Comparison of ENCODE assay signal across 16 cellular contexts in the genomic region with DNA sequence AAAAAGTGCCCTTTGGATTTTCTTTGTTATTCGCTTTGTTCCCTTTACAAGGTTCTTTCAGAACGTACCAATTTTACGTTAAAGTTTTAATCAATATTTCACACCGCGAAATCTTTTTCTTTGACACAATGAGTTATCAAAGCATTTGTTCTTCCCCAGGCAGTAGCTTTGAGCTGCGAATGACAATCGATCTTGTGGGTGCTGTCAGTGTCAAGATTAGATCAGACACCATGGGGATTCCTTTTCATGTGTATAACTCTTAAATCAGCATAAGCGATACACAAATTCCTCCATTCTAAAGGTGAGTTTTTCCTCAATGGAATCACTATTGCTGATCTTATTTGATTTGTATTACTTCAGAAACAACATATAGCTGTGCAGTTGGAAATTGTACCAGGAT.
DNase-seq lines count a peak whose midpoint lies in the region; ATAC-seq and TF ChIP-seq lines count a peak whose summit lies in the region.
"Had no signal": no experiment of that assay in that cellular context is flagged by ENCODE, and none has a peak within 500 bp of the region (broad histone marks: within the 10 kb centered on the region; RNA-seq: fewer than 3 reads in every experiment).

No MANE protein-coding gene starts in this region.

- CTCF ChIA-PET in HEK293 (lab: Yijun Ruan, JAX) = no interaction called here
- CTCF ChIA-PET in CD4-positive, alpha-beta T cell (lab: Charles Lee) = no interaction called here

- TF ChIP-seq CTCF in HEK293 (tag by site-specific recombination; IDR thresholded peaks at IDR 0.05) = no peak
- no peak for TF ChIP-seq CTCF in endodermal cell (conservative IDR thresholded peaks at IDR 0.05)
- no peak for TF ChIP-seq CTCF in suprapubic skin (IDR thresholded peaks at IDR 0.05)
- no peak for TF ChIP-seq CTCF in CD4-positive, alpha-beta T cell (IDR thresholded peaks at IDR 0.05)

- no peak overlapping the region for H3K4me3 Mint-ChIP-seq in endodermal cell
- no peak overlapping the region for H3K4me3 Mint-ChIP-seq in CD4-positive, alpha-beta T cell
- H3K4me3 Mint-ChIP-seq: CD8-positive, alpha-beta T cell; HFFc6 had no signal

- no peaks in the 10 kb centered on the region for H3K4me1 ChIP-seq in HEK293 (ENCODE audit: control insufficient read depth, insufficient read depth, low read length)
- no peaks in the 10 kb centered on the region for H3K4me1 ChIP-seq in endodermal cell (ENCODE audit: control insufficient read depth, insufficient read depth, low read length)
- no peaks in the 10 kb centered on the region for H3K4me1 ChIP-seq in suprapubic skin
- H3K4me1 ChIP-seq: HAP-1 had no signal

- H3K9ac ChIP-seq in endodermal cell (ENCODE audit: extremely low read depth, low read length, poor library complexity, severe bottlenecking) = no peak overlapping the region
- H3K9ac ChIP-seq: GM23248 had no signal

- H3K4me1 Mint-ChIP-seq in endodermal cell = peaks cover 22% of the 10 kb centered on the region
- no peaks in the 10 kb centered on the region for H3K4me1 Mint-ChIP-seq in CD4-positive, alpha-beta T cell (ENCODE audit: low read depth)

- no peak for ATAC-seq in CD4-positive, alpha-beta T cell (ENCODE audit: poor library complexity)
- ATAC-seq: CD8-positive, alpha-beta T cell; K562 had no signal

- no peak for TF ChIP-seq EP300 in suprapubic skin (IDR thresholded peaks at IDR 0.05)

- no peak overlapping the region for H3K27ac ChIP-seq in HEK293 (ENCODE audit: extremely low read depth, low read depth, low read length)
- no peak overlapping the region for H3K27ac ChIP-seq in endodermal cell (ENCODE audit: low read depth, low read length)
- no peak overlapping the region for H3K27ac ChIP-seq in suprapubic skin
- no peak overlapping the region for H3K27ac ChIP-seq in CD4-positive, alpha-beta T cell (ENCODE audit: low read depth, low read length)
- H3K27ac ChIP-seq: C4-2B, GM23248 had no signal

- POLR2A ChIA-PET in HEK293 (lab: Yijun Ruan, JAX) = no interaction called here
- POLR2A ChIA-PET in CD4-positive, alpha-beta T cell (lab: Charles Lee) = no interaction called here

- peaks cover 41% of the 10 kb centered on the region for H3K27me3 Mint-ChIP-seq in endodermal cell (ENCODE audit: insufficient read depth)
- H3K27me3 Mint-ChIP-seq in CD4-positive, alpha-beta T cell = no peaks in the 10 kb centered on the region

- H3K27me3 ChIP-seq in endodermal cell (ENCODE audit: control insufficient read depth, insufficient read depth, low read length, poor library complexity, severe bottlenecking) (no peaks in the 10 kb centered on the region), suprapubic skin (no peaks in the 10 kb centered on the region)
- H3K27me3 ChIP-seq in CD4-positive, alpha-beta T cell (ENCODE audit: control insufficient read depth, insufficient read depth, low read length) = no peaks in the 10 kb centered on the region
- H3K27me3 ChIP-seq: BE2C had no signal

- intact Hi-C loops in CD4-positive, alpha-beta T cell (cut with DNase I, micrococcal nuclease) = no loop called here

- no peak overlapping the region for H3K4me3 ChIP-seq in HEK293 (ENCODE audit: low read depth, low read length)
- H3K4me3 ChIP-seq in endodermal cell (ENCODE audit: low read length) = peak overlapping the region; percentile 44
- no peak overlapping the region for H3K4me3 ChIP-seq in suprapubic skin
- H3K4me3 ChIP-seq: GM23248, HAP-1, K562 had no signal

- WGBS in endodermal cell (ENCODE audit: insufficient coverage in 1 of 2, insufficient read length in 1 of 2), 2 experiments = 2 to 8% methylated on average over 7 to 8 of the region's 8 CpGs
- WGBS in suprapubic skin = 32% methylated on average over 8 of the region's 8 CpGs

- H3K36me3 Mint-ChIP-seq in endodermal cell (ENCODE audit: low read depth) = no peaks in the 10 kb centered on the region
- H3K36me3 Mint-ChIP-seq in CD4-positive, alpha-beta T cell (ENCODE audit: low read depth) = no peaks in the 10 kb centered on the region
- H3K36me3 Mint-ChIP-seq: CD8-positive, alpha-beta T cell had no signal

- H3K27ac Mint-ChIP-seq in endodermal cell = no peak overlapping the region
- no peak overlapping the region for H3K27ac Mint-ChIP-seq in CD4-positive, alpha-beta T cell
- H3K27ac Mint-ChIP-seq: CD8-positive, alpha-beta T cell; HFFc6 had no signal

- no peaks in the 10 kb centered on the region for H3K9me3 ChIP-seq in HEK293 (ENCODE audit: control insufficient read depth, insufficient read depth, low read depth, low read length)
- no peaks in the 10 kb centered on the region for H3K9me3 ChIP-seq in endodermal cell (ENCODE audit: control insufficient read depth, low read length)
- H3K9me3 ChIP-seq in suprapubic skin = no peaks in the 10 kb centered on the region
- H3K9me3 ChIP-seq in CD4-positive, alpha-beta T cell (ENCODE audit: control insufficient read depth, low read length) = no peaks in the 10 kb centered on the region
- H3K9me3 ChIP-seq: BE2C, Caco-2, HAP-1 had no signal

- H3K9me3 Mint-ChIP-seq in endodermal cell = no peaks in the 10 kb centered on the region
- no peaks in the 10 kb centered on the region for H3K9me3 Mint-ChIP-seq in CD4-positive, alpha-beta T cell
- H3K9me3 Mint-ChIP-seq: CD8-positive, alpha-beta T cell; HFFc6 had no signal

- H3K36me3 ChIP-seq in HEK293 (ENCODE audit: control insufficient read depth in 2 of 2, insufficient read depth in 1 of 2, low read length in 2 of 2) (no peaks in the 10 kb centered on the region), endodermal cell (ENCODE audit: control insufficient read depth, insufficient read depth, low read length) (no peaks in the 10 kb centered on the region), suprapubic skin (no peaks in the 10 kb centered on the region)
- H3K36me3 ChIP-seq: BE2C, HAP-1 had no signal

- no peak for DNase-seq in endodermal cell
- DNase-seq in iPS-NIHi7 (ENCODE audit: extremely low spot score) = peak; percentile 33
- peak; percentile 51 for DNase-seq in putamen (ENCODE audit: low spot score)
- DNase-seq in suprapubic skin (ENCODE audit: low spot score in 2 of 2) = no peak
- no peak for DNase-seq in AG20443 (ENCODE audit: low spot score)
- no peak for DNase-seq in CD4-positive, alpha-beta T cell
- DNase-seq in kidney tubule cell (ENCODE audit: low spot score) = no peak
- DNase-seq: BE2C; CD8-positive, alpha-beta T cell; GM23248 had no signal

- TF ChIP-seq POLR2A in suprapubic skin (IDR thresholded peaks at IDR 0.05) = no peak

TF ChIP-seq in HEK293, 187 proteins besides CTCF, POLR2A, EP300 and RAD21:
- TF ChIP-seq TCF7L2 (IDR thresholded peaks at IDR 0.05; ENCODE audit: borderline replicate concordance, low read depth, low read length) (peak; percentile 33; the same call in 1 of the 2 replicates), YY2 (tag by site-specific recombination; IDR thresholded peaks at IDR 0.05) (no peak)

Comparison
In these comparisons a context has a peak if more than half of its experiments do, and no peak if none do; other contexts are left out.
1. DNase-seq: peak in iPS-NIHi7 (single experiment) and putamen (single experiment); none in endodermal cell (single experiment), suprapubic skin (0 of 2), AG20443 (single experiment), CD4-positive, alpha-beta T cell (0 of 10) and kidney tubule cell (single experiment).